8 cellular contexts compared by ENCODE assay signal in genomic region chr2:108593547-108594098, GRCh38.
DNase-seq lines count a peak whose midpoint lies in the region; ATAC-seq and TF ChIP-seq lines count a peak whose summit lies in the region.

No MANE protein-coding gene starts in this region.

- peaks cover 49% of the 10 kb centered on the region for H3K4me1 Mint-ChIP-seq in nephron

- H3K9me3 Mint-ChIP-seq in nephron = peaks cover 2% of the 10 kb centered on the region

- no peaks in the 10 kb centered on the region for H3K27me3 ChIP-seq in HL-60 (ENCODE audit: insufficient read depth, poor library complexity, severe bottlenecking)

- DNase-seq in EL (peak; percentile 81), HL-60 (ENCODE audit: low read depth in 1 of 2, low spot score in 1 of 2) (no peak), caudate nucleus (lab: John Stamatoyannopoulos, UW) (peak in 3 of 61 donors; percentile 21 to 41 (median 22)), HUDEP-2 (lab: John Stamatoyannopoulos, UW; ENCODE audit: unreplicated experiment in 76 of 76) (no peak), NCI-H1105 treated with DMSO at 0.1 percent for 48 hours (lab: John Stamatoyannopoulos, UW) (no peak)
- no peak for DNase-seq in effector CD4-positive, alpha-beta T cell

- no peaks in the 10 kb centered on the region for H3K27me3 Mint-ChIP-seq in nephron (ENCODE audit: low read depth)

- H3K27ac ChIP-seq in HL-60 (replicated peaks) (peak overlapping the region; percentile 18), caudate nucleus (ENCODE audit: low read depth, low read length) (peak overlapping the region; percentile 77)

- no peak overlapping the region for H3K4me3 Mint-ChIP-seq in nephron

- peaks cover 3% of the 10 kb centered on the region for H3K36me3 Mint-ChIP-seq in nephron (ENCODE audit: low read depth)

- ATAC-seq in HG03442 (IDR thresholded peaks at IDR 0.05; ENCODE audit: unreplicated experiment) = no peak

- TF ChIP-seq CTCF in HL-60 (IDR thresholded peaks at IDR 0.05; ENCODE audit: insufficient read depth, low read length) (no peak), nephron (IDR thresholded peaks at IDR 0.05; ENCODE audit: unreplicated experiment in 3 of 3) (no peak)

- H3K4me3 ChIP-seq in HL-60 (replicated peaks; ENCODE audit: insufficient read depth, low read length) = no peak overlapping the region

- peak overlapping the region; percentile 23 to 48 (median 32) for H3K27ac Mint-ChIP-seq in nephron
